Comparison of ENCODE assay signal across 8 cellular contexts in genomic region chr19:50025794-50026549, GRCh38. TPM values are rescaled to one million over a fixed set of nuclear protein-coding genes. Genes with fewer than 3 reads are reported as not detected.
DNase-seq lines count a peak whose midpoint lies in the region; ATAC-seq and TF ChIP-seq lines count a peak whose summit lies in the region.

TSS of gene ZNF473 (plus strand) at chr19:50026005. CDS start at chr19:50031083, 5,078 bp downstream.

- H3K4me3 ChIP-seq in AG10803 (ENCODE audit: low read length) (peak within 1 kb of the TSS; percentile 99), lower leg skin (ENCODE audit: low read depth, poor library complexity, severe bottlenecking) (peak within 1 kb of the TSS; percentile 67)

- no peak for TF ChIP-seq POLR2A in lower leg skin (IDR thresholded peaks at IDR 0.05)

- POLR2A ChIA-PET in activated CD4-positive, alpha-beta T cell treated with anti-CD3 and anti-CD28 coated beads, Interleukin-2, amount 10 ng/mL, durations not matched to agents 7 days and 5 days (lab: Charles Lee): no interaction called here

- CTCF ChIA-PET in activated CD4-positive, alpha-beta T cell treated with anti-CD3 and anti-CD28 coated beads, Interleukin-2, amount 10 ng/mL, durations not matched to agents 7 days and 5 days (lab: Charles Lee): interaction anchor here (1.3 kb wide), 1 partner anchor 15 kb away, joined by 3 read pairs; no protein-coding TSS in a partner anchor

- no peaks in the 10 kb centered on the region for H3K27me3 Mint-ChIP-seq in activated CD4-positive, alpha-beta T cell treated with anti-CD3 and anti-CD28 coated beads, Interleukin-2, amount 10 ng/mL, durations not matched to agents 7 days and 5 days

- intact Hi-C loops in lower leg skin (cut with DNase I; ENCODE audit: low total_unique reads): no loop called here

- peaks cover 41% of the 10 kb centered on the region for H3K4me1 Mint-ChIP-seq in activated CD4-positive, alpha-beta T cell treated with anti-CD3 and anti-CD28 coated beads, Interleukin-2, amount 10 ng/mL, durations not matched to agents 7 days and 5 days

- ATAC-seq in GM18909 (IDR thresholded peaks at IDR 0.05; ENCODE audit: poor library complexity, unreplicated experiment) (peak; percentile 71), HG03139 (IDR thresholded peaks at IDR 0.05; ENCODE audit: unreplicated experiment) (peak; percentile 51)

- no peak for TF ChIP-seq CTCF in AG10803 (conservative IDR thresholded peaks at IDR 0.05; ENCODE audit: low read length)
- TF ChIP-seq CTCF in lower leg skin (IDR thresholded peaks at IDR 0.05): no peak

- 13 to 14% methylated on average over 35 to 45 of the region's 45 CpGs for WGBS in lower leg skin, 2 donors

- peaks cover 21% of the 10 kb centered on the region for H3K36me3 Mint-ChIP-seq in activated CD4-positive, alpha-beta T cell treated with anti-CD3 and anti-CD28 coated beads, Interleukin-2, amount 10 ng/mL, durations not matched to agents 7 days and 5 days (ENCODE audit: low read depth)

- peaks cover 7% of the 10 kb centered on the region for H3K9me3 Mint-ChIP-seq in activated CD4-positive, alpha-beta T cell treated with anti-CD3 and anti-CD28 coated beads, Interleukin-2, amount 10 ng/mL, durations not matched to agents 7 days and 5 days

- peak within 1 kb of the TSS; percentile 90 for H3K4me3 Mint-ChIP-seq in activated CD4-positive, alpha-beta T cell treated with anti-CD3 and anti-CD28 coated beads, Interleukin-2, amount 10 ng/mL, durations not matched to agents 7 days and 5 days

- peak within 1 kb of the TSS; percentile 98 for H3K27ac Mint-ChIP-seq in activated CD4-positive, alpha-beta T cell treated with anti-CD3 and anti-CD28 coated beads, Interleukin-2, amount 10 ng/mL, durations not matched to agents 7 days and 5 days

- DNase-seq in AG10803 (ENCODE audit: low read depth) (peak; percentile 96), NCI-H524 (lab: John Stamatoyannopoulos, UW) (peak; percentile 97 to 98), cortex of kidney (lab: John Stamatoyannopoulos, UW) (peak; percentile 50), lower leg skin (ENCODE audit: low spot score in 2 of 2) (peak; percentile 94 to 99)
- DNase-seq in activated CD4-positive, alpha-beta T cell treated with anti-CD3 and anti-CD28 coated beads, Interleukin-2, amount 10 ng/mL, durations not matched to agents 7 days and 5 days: peak; percentile 94
- peak; percentile 73 to 81 (median 75) for DNase-seq in stimulated activated CD4-positive, alpha-beta T cell treated with anti-CD3 and anti-CD28 coated beads, TNF-alpha, amount 100 ng/mL, for 1 hour (ENCODE audit: low read depth in 3 of 3, low spot score in 1 of 3)

RNA-seq across cellular contexts. Expression of gene ZNF473, which starts in this region (rescaled TPM):
- total RNA-seq in activated CD4-positive, alpha-beta T cell treated with anti-CD3 and anti-CD28 coated beads, Interleukin-2, amount 10 ng/mL, durations not matched to agents 7 days and 5 days: 10 to 100 TPM; 10.0 to 10.6 TPM
- 10 to 100 TPM in 3 of 4 donors, 1 to 10 TPM in 1; 6.7 to 16.7 (median 10.5) TPM for total RNA-seq in lower leg skin

Comparison
In these comparisons a context has a peak if more than half of its experiments do, and no peak if none do; other contexts are left out.
1. Peak in every context shown above with its lines: DNase-seq, ATAC-seq and H3K4me3 ChIP-seq.